In genomic region chr17:50950002-50950877, GRCh38 we compare ENCODE assay signal across 1 cellular context.
TF ChIP-seq lines count a peak whose summit lies in the region.

No MANE protein-coding gene starts in this region.

TF ChIP-seq in HepG2, 621 proteins besides CTCF, POLR2A, EP300 and RAD21 (continued from another document and continues in another):
- TF ChIP-seq E2F1 (CRISPR knock-in tag; IDR thresholded peaks at IDR 0.05) (no peak), PHF20 (CRISPR knock-in tag; IDR thresholded peaks at IDR 0.05) (no peak; the same call in 1 of the 2 replicates), ETS1 (CRISPR knock-in tag; IDR thresholded peaks at IDR 0.05) (no peak), MEF2D (CRISPR knock-in tag; IDR thresholded peaks at IDR 0.05) (peak; percentile 59; the same call in 1 of the 2 replicates), ARHGAP35 (CRISPR knock-in tag; IDR thresholded peaks at IDR 0.05; ENCODE audit: borderline replicate concordance) (peak; percentile 61; the same call in 1 of the 2 replicates), ZNF337 (CRISPR knock-in tag; IDR thresholded peaks at IDR 0.05; ENCODE audit: borderline replicate concordance, low read depth) (peak; percentile 80; the same call in 1 of the 2 replicates), MAFG (CRISPR knock-in tag; IDR thresholded peaks at IDR 0.05) (no peak), ZNF318 (CRISPR knock-in tag; IDR thresholded peaks at IDR 0.05) (peak; percentile 81), TERF1 (CRISPR knock-in tag; IDR thresholded peaks at IDR 0.05) (no peak), PLSCR1 (CRISPR knock-in tag; IDR thresholded peaks at IDR 0.05; ENCODE audit: borderline replicate concordance) (no peak), KDM5A (IDR thresholded peaks at IDR 0.05; ENCODE audit: borderline replicate concordance, low read length) (no peak), ZFP41 (CRISPR knock-in tag; IDR thresholded peaks at IDR 0.05; ENCODE audit: borderline replicate concordance) (no peak), NCOA5 (CRISPR knock-in tag; IDR thresholded peaks at IDR 0.05) (no peak), ZNF780A (CRISPR knock-in tag; IDR thresholded peaks at IDR 0.05) (no peak), ZFP36L1 (CRISPR knock-in tag; IDR thresholded peaks at IDR 0.05) (no peak), POLR2G (IDR thresholded peaks at IDR 0.05; ENCODE audit: low read depth, low read length) (no peak), HMG20A (CRISPR knock-in tag; IDR thresholded peaks at IDR 0.05; ENCODE audit: borderline replicate concordance) (peak; percentile 25; the same call in 1 of the 2 replicates), ZBTB21 (CRISPR knock-in tag; IDR thresholded peaks at IDR 0.05) (no peak; the same call in 1 of the 2 replicates), GATAD2A (CRISPR knock-in tag; IDR thresholded peaks at IDR 0.05) (peak; percentile 89), REL (CRISPR knock-in tag; conservative IDR thresholded peaks at IDR 0.05) (no peak), ZSCAN9 (CRISPR knock-in tag; IDR thresholded peaks at IDR 0.05; ENCODE audit: borderline replicate concordance) (0 out of 2 replicates have a peak, but pooled peaks have one; percentile 54), NFAT5 (CRISPR knock-in tag; IDR thresholded peaks at IDR 0.05) (0 out of 2 replicates have a peak, but pooled peaks have one; percentile 20), ZNF746 (CRISPR knock-in tag; IDR thresholded peaks at IDR 0.05) (peak; percentile 31; the same call in 1 of the 2 replicates), HNRNPLL (IDR thresholded peaks at IDR 0.05; ENCODE audit: low read depth, low read length, poor library complexity, severe bottlenecking) (no peak), ZBTB10 (CRISPR knock-in tag; IDR thresholded peaks at IDR 0.05; ENCODE audit: borderline replicate concordance) (peak; percentile 94; the same call in 1 of the 2 replicates), ZNF326 (CRISPR knock-in tag; IDR thresholded peaks at IDR 0.05; ENCODE audit: borderline replicate concordance) (no peak), NR2F1 (CRISPR knock-in tag; IDR thresholded peaks at IDR 0.05) (no peak), FOXM1 (CRISPR knock-in tag; IDR thresholded peaks at IDR 0.05) (no peak), ARID4A (CRISPR knock-in tag; IDR thresholded peaks at IDR 0.05; ENCODE audit: borderline replicate concordance) (peak; percentile 60; the same call in 1 of the 2 replicates)
